In genomic region chr16:29675811-29676643, GRCh38 we compare ENCODE assay signal across 1 cellular context.
TF ChIP-seq lines count a peak whose summit lies in the region.

No MANE protein-coding gene starts in this region.

TF ChIP-seq in K562, 482 proteins besides CTCF, POLR2A, EP300 and RAD21 (continued from another document):
- no peak for TF ChIP-seq USF1 (CRISPR knock-in tag; IDR thresholded peaks at IDR 0.05)
- TF ChIP-seq ZBTB8A (IDR thresholded peaks at IDR 0.05; ENCODE audit: partially characterized antibody): no peak
- TF ChIP-seq JUNB (CRISPR knock-in tag; conservative IDR thresholded peaks at IDR 0.05): no peak
- no peak for TF ChIP-seq U2AF2 (optimal IDR thresholded peaks at IDR 0.05; ENCODE audit: low read depth, low read length)
- TF ChIP-seq MAZ (CRISPR knock-in tag; conservative IDR thresholded peaks at IDR 0.05 in 1 of 2, IDR thresholded peaks at IDR 0.05 in 1 of 2): 0 out of 4 replicates have a peak, but pooled peaks of 1 of the 2 experiments have one; percentile 27
- TF ChIP-seq ZNF586 (CRISPR knock-in tag; conservative IDR thresholded peaks at IDR 0.05): no peak
- no peak for TF ChIP-seq MYBL2 (IDR thresholded peaks at IDR 0.05; ENCODE audit: low read depth)
- no peak for TF ChIP-seq MYBL2 (CRISPR knock-in tag; IDR thresholded peaks at IDR 0.05; ENCODE audit: borderline replicate concordance)
- peak; percentile 90 for TF ChIP-seq HCFC1 (IDR thresholded peaks at IDR 0.05; ENCODE audit: low read depth, low read length)
- TF ChIP-seq PBX2 (CRISPR knock-in tag; IDR thresholded peaks at IDR 0.05; ENCODE audit: low read depth): no peak
- no peak for TF ChIP-seq PBX2 (tag; conservative IDR thresholded peaks at IDR 0.05; ENCODE audit: low read depth)
- no peak for TF ChIP-seq TCF3 (CRISPR knock-in tag; IDR thresholded peaks at IDR 0.05)
- TF ChIP-seq DLX4 (CRISPR knock-in tag; IDR thresholded peaks at IDR 0.05): no peak
- TF ChIP-seq FOXM1 (IDR thresholded peaks at IDR 0.05; ENCODE audit: low read depth): no peak
- TF ChIP-seq FOXM1 (CRISPR knock-in tag; IDR thresholded peaks at IDR 0.05; ENCODE audit: low read depth): no peak
- TF ChIP-seq MTA2 (IDR thresholded peaks at IDR 0.05; ENCODE audit: low read depth): no peak
- no peak for TF ChIP-seq PHTF2 (CRISPR knock-in tag; IDR thresholded peaks at IDR 0.05)
- no peak for TF ChIP-seq E2F1 (CRISPR knock-in tag; IDR thresholded peaks at IDR 0.05)
- no peak for TF ChIP-seq POLR2H (tag; IDR thresholded peaks at IDR 0.05; ENCODE audit: low read depth)
- no peak for TF ChIP-seq ZNF41 (CRISPR knock-in tag; conservative IDR thresholded peaks at IDR 0.05)
- TF ChIP-seq CSDE1 (IDR thresholded peaks at IDR 0.05): no peak
- peak; percentile 52 for TF ChIP-seq CREB3L1 (IDR thresholded peaks at IDR 0.05; ENCODE audit: borderline replicate concordance, low read depth)
- TF ChIP-seq CHD2 (IDR thresholded peaks at IDR 0.05; ENCODE audit: low read depth, low read length): no peak
- TF ChIP-seq U2AF1 (optimal IDR thresholded peaks at IDR 0.05; ENCODE audit: low read depth, low read length): no peak
- TF ChIP-seq ARID4B (CRISPR knock-in tag; IDR thresholded peaks at IDR 0.05): 0 out of 2 replicates have a peak, but pooled peaks have one; percentile 35
- TF ChIP-seq ARHGAP35 (IDR thresholded peaks at IDR 0.05; ENCODE audit: partially characterized antibody): no peak
- TF ChIP-seq HDGF (IDR thresholded peaks at IDR 0.05): no peak
- TF ChIP-seq ZHX1 (conservative IDR thresholded peaks at IDR 0.05; ENCODE audit: low read length): no peak
- TF ChIP-seq SMARCB1 (IDR thresholded peaks at IDR 0.05; ENCODE audit: insufficient read length, low read depth): no peak
- TF ChIP-seq ZBTB7A (IDR thresholded peaks at IDR 0.05; ENCODE audit: borderline replicate concordance, control insufficient read depth, low read depth, low read length): no peak
- TF ChIP-seq GMEB1 (CRISPR knock-in tag; IDR thresholded peaks at IDR 0.05): no peak
- TF ChIP-seq SIX5 (IDR thresholded peaks at IDR 0.05; ENCODE audit: borderline replicate concordance in 1 of 2, insufficient read depth in 1 of 2, low read depth in 1 of 2, low read length in 2 of 2): peak; percentile 77 to 81
- no peak for TF ChIP-seq ZNF551 (CRISPR knock-in tag; IDR thresholded peaks at IDR 0.05)
- no peak for TF ChIP-seq CBFA2T3 (IDR thresholded peaks at IDR 0.05)
- no peak for TF ChIP-seq BCLAF1 (IDR thresholded peaks at IDR 0.05; ENCODE audit: borderline replicate concordance in 1 of 2, control insufficient read depth in 1 of 2, low read depth in 2 of 2, low read length in 1 of 2)
- no peak for TF ChIP-seq EP400 (IDR thresholded peaks at IDR 0.05)
- TF ChIP-seq RUNX1 (IDR thresholded peaks at IDR 0.05; ENCODE audit: low read depth): no peak
- TF ChIP-seq ZNF639 (CRISPR knock-in tag; conservative IDR thresholded peaks at IDR 0.05 in 1 of 2, IDR thresholded peaks at IDR 0.05 in 1 of 2): no peak
- TF ChIP-seq RHOXF2B (CRISPR knock-in tag; conservative IDR thresholded peaks at IDR 0.05): no peak
- peak; percentile 25; the same call in 1 of the 2 replicates for TF ChIP-seq SIN3B (IDR thresholded peaks at IDR 0.05; ENCODE audit: low read depth)
- no peak for TF ChIP-seq BRCA1 (IDR thresholded peaks at IDR 0.05)
- no peak for TF ChIP-seq BRCA1 (CRISPR knock-in tag; IDR thresholded peaks at IDR 0.05)
